In the genomic region with DNA sequence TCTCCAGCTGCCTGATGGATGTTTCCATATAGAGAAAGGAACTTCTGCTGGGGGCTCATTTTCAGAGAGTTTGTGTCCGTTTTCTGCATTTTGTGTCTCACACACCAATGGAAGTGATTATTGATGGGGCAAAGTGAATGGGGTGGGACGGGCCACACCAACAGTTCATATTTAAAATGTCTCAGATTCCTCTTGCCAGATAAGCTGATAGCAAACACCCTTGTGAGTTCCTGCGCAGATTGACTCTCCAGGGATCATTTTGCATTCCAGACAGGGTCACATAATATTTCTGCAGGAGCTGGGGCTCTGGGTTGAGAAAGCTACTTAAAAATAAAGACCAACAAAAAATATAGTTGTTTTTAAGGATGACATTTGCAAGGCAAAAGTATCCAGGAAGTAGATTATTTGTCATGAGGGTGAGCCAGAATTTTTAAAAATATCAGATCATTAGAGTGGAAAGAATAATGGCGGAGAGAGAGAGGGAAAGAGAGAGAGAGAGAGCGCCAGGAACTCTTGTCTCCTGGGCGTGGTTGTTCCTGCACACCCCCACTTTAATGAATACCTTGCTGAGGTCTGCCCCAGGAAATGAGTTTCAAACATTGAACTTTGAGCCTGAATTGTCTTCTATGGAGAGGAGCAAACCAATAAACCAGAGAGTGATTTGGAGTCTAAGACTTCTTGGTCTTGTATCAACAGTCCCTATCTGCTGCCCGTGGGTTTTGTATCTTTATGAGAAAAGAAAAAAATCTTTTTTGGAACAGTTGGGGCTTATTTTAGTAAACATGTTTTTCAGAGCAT, we compare ENCODE assay signal across 12 cellular contexts. TPM values are rescaled to one million over a fixed set of nuclear protein-coding genes. Genes with fewer than 3 reads are reported as not detected.
DNase-seq lines count a peak whose midpoint lies in the region; ATAC-seq, FAIRE-seq and TF ChIP-seq lines count a peak whose summit lies in the region.
"Had no signal": no experiment of that assay in that cellular context is flagged by ENCODE, and none has a peak within 500 bp of the region (broad histone marks: within the 10 kb centered on the region; RNA-seq: fewer than 3 reads in every experiment).

No MANE protein-coding gene starts in this region.

- peak in 1 of 2 donors; percentile 52 for ATAC-seq in naive thymus-derived CD8-positive, alpha-beta T cell
- no peak for ATAC-seq in GM19035 (IDR thresholded peaks at IDR 0.05; ENCODE audit: unreplicated experiment)
- ATAC-seq in HG03457 (IDR thresholded peaks at IDR 0.05; ENCODE audit: unreplicated experiment), result no peak

- intact Hi-C loops in endothelial cell of umbilical vein (cut with micrococcal nuclease), result no loop called here

- POLR2A ChIA-PET in AG04450 (lab: Yijun Ruan, JAX) (no interaction called here), endothelial cell of umbilical vein (lab: Charles Lee) (interaction anchor here (1.0 kb wide), 1 partner anchor 19 kb away, joined by 3 read pairs; no protein-coding TSS in a partner anchor)
- POLR2A ChIA-PET in naive thymus-derived CD8-positive, alpha-beta T cell (lab: Charles Lee), result interaction anchor here (1.7 kb wide), 1 partner anchor 80 kb away, joined by 3 read pairs; no protein-coding TSS in a partner anchor

- no peaks in the 10 kb centered on the region for H3K27me3 Mint-ChIP-seq in naive thymus-derived CD8-positive, alpha-beta T cell

- H3K4me1 ChIP-seq in endothelial cell of umbilical vein (ENCODE audit: control insufficient read depth, extremely low read depth, insufficient read depth, low read length), result peaks cover 5% of the 10 kb centered on the region
- H3K4me1 ChIP-seq: parathyroid adenoma had no signal

- H3K9ac ChIP-seq in endothelial cell of umbilical vein (replicated peaks; ENCODE audit: extremely low read depth, insufficient read depth, low read length), result no peak overlapping the region
- H3K9ac ChIP-seq: parathyroid adenoma had no signal

- no peak overlapping the region for H3K4me2 ChIP-seq in endothelial cell of umbilical vein (ENCODE audit: insufficient read depth, low read length)

- H3K27me3 ChIP-seq in AG04450 (ENCODE audit: control insufficient read depth, insufficient read depth, low read length), result no peaks in the 10 kb centered on the region
- H3K27me3 ChIP-seq in endothelial cell of umbilical vein (ENCODE audit: control insufficient read depth in 2 of 2, insufficient read depth in 2 of 2, low read length in 2 of 2), result no peaks in the 10 kb centered on the region

- TF ChIP-seq CTCF in AG04450 (IDR thresholded peaks at IDR 0.05; ENCODE audit: low read depth, low read length), result no peak
- TF ChIP-seq CTCF in endothelial cell of umbilical vein (IDR thresholded peaks at IDR 0.05; ENCODE audit: extremely low read depth in 1 of 2, insufficient read depth in 1 of 2, low read depth in 1 of 2, low read length in 2 of 2), result no peak

- no peaks in the 10 kb centered on the region for H3K9me1 ChIP-seq in endothelial cell of umbilical vein (replicated peaks; ENCODE audit: control insufficient read depth, extremely low read depth, insufficient read depth, low read length)

- CTCF ChIA-PET in AG04450 (lab: Charles Lee) (no interaction called here), endothelial cell of umbilical vein (lab: Charles Lee) (interaction anchor here (1.3 kb wide), 1 partner anchor 13 kb away, joined by 4 read pairs; no protein-coding TSS in a partner anchor)

- peak; percentile 56 for FAIRE-seq in endothelial cell of umbilical vein (lab: Jason Lieb, UNC)
- FAIRE-seq: colon, RCC 7860 had no signal

- H2AFZ ChIP-seq in endothelial cell of umbilical vein (ENCODE audit: low read depth, low read length), result no peak overlapping the region
- H2AFZ ChIP-seq: parathyroid adenoma had no signal

- dilution Hi-C loops in endothelial cell of umbilical vein (cut with MboI; ENCODE audit: extremely low pct_ligation_motif_present, low sequenced_read_pairs), result no loop called here

- no peaks in the 10 kb centered on the region for H4K20me1 ChIP-seq in endothelial cell of umbilical vein (replicated peaks; ENCODE audit: control insufficient read depth, extremely low read depth, insufficient read depth, low read length)

- H3K9me3 ChIP-seq in AG04450 (ENCODE audit: control insufficient read depth, insufficient read depth, low read length), result no peaks in the 10 kb centered on the region
- H3K9me3 ChIP-seq in endothelial cell of umbilical vein (replicated peaks; ENCODE audit: control insufficient read depth, insufficient read depth, low read length), result no peaks in the 10 kb centered on the region

- H3K4me3 ChIP-seq in AG04450 (ENCODE audit: low read depth, low read length) (no peak overlapping the region), endothelial cell of umbilical vein (replicated peaks in 1 of 3; ENCODE audit: insufficient read depth in 1 of 3, low read depth in 1 of 3, low read length in 3 of 3) (no peak overlapping the region)

- H3K4me3 Mint-ChIP-seq in naive thymus-derived CD8-positive, alpha-beta T cell, result peak overlapping the region in 7 of 10 donors; percentile 5 to 54 (median 23)

- H3K4me1 Mint-ChIP-seq in naive thymus-derived CD8-positive, alpha-beta T cell, result peaks cover 35 to 52% (median 47%) of the 10 kb centered on the region in 4 donors

- peaks cover 0 to 2% (median 0%) of the 10 kb centered on the region in 9 donors for H3K9me3 Mint-ChIP-seq in naive thymus-derived CD8-positive, alpha-beta T cell

- H3K36me3 Mint-ChIP-seq in naive thymus-derived CD8-positive, alpha-beta T cell, result peaks cover 0 to 3% (median 0%) of the 10 kb centered on the region in 3 donors

- DNase-seq in AG04450 (ENCODE audit: low read depth, low spot score) (no peak), NCI-H69 (lab: John Stamatoyannopoulos, UW) (peak; percentile 78), endothelial cell of umbilical vein (ENCODE audit: low read depth, low spot score) (no peak), COLO829 (ENCODE audit: low spot score) (no peak), foreskin melanocyte (no peak)
- DNase-seq in naive thymus-derived CD8-positive, alpha-beta T cell, result no peak
- DNase-seq: NCI-H146 had no signal

- H3K36me3 ChIP-seq in endothelial cell of umbilical vein (ENCODE audit: control insufficient read depth in 2 of 2, extremely low read depth in 1 of 2, insufficient read depth in 2 of 2, low read length in 2 of 2), result peaks cover 0 to 2% of the 10 kb centered on the region in 2 experiments

- H3K79me2 ChIP-seq in endothelial cell of umbilical vein (ENCODE audit: control insufficient read depth, insufficient read depth, low read length), result peaks cover 40% of the 10 kb centered on the region
- H3K79me2 ChIP-seq: parathyroid adenoma had no signal

- BruUV-seq in endothelial cell of umbilical vein (replicated peaks; lab: Mats Ljungman, UMichigan), result no TSS peak

- peak overlapping the region in 5 of 10 donors; percentile 2 to 68 (median 31) for H3K27ac Mint-ChIP-seq in naive thymus-derived CD8-positive, alpha-beta T cell

- TF ChIP-seq POLR2A in endothelial cell of umbilical vein (IDR thresholded peaks at IDR 0.05; ENCODE audit: low read depth, low read length), result no peak

- H3K27ac ChIP-seq in AG04450 (ENCODE audit: low read depth, low read length) (peak overlapping the region; percentile 42), endothelial cell of umbilical vein (ENCODE audit: insufficient read depth, low read depth, low read length) (no peak overlapping the region)
- H3K27ac ChIP-seq: parathyroid adenoma had no signal

TF ChIP-seq in endothelial cell of umbilical vein, 7 proteins besides CTCF, POLR2A, EP300 and RAD21:
- TF ChIP-seq JUN (IDR thresholded peaks at IDR 0.05; ENCODE audit: borderline replicate concordance, insufficient read depth, insufficient read length, low read depth) (no peak), EZH2 (IDR thresholded peaks at IDR 0.05; ENCODE audit: borderline replicate concordance, low read depth, low read length, severe bottlenecking) (no peak), POLR2AphosphoS5 (IDR thresholded peaks at IDR 0.05; ENCODE audit: insufficient read depth, low read depth, low read length) (no peak), FOS (IDR thresholded peaks at IDR 0.05; ENCODE audit: borderline replicate concordance, insufficient read depth, low read length) (no peak), MYC (IDR thresholded peaks at IDR 0.05; ENCODE audit: low read depth, low read length) (no peak), GATA2 (IDR thresholded peaks at IDR 0.05; ENCODE audit: insufficient read depth, insufficient read length, low read depth, low read length) (no peak)
- TF ChIP-seq, protein P1, sequence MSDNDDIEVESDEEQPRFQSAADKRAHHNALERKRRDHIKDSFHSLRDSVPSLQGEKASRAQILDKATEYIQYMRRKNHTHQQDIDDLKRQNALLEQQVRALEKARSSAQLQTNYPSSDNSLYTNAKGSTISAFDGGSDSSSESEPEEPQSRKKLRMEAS (IDR thresholded peaks at IDR 0.05; ENCODE audit: insufficient read depth, insufficient read length), result no peak

RNA-seq across cellular contexts. Expression of a gene that starts 33.3 kb away (rescaled TPM):
- polyA plus RNA-seq in AG04450 (2011; rRNA removed) (171 and 222 TPM in 2 replicates), endothelial cell of umbilical vein (64.7 and 67.6 TPM in 2 replicates)
- 389 and 460 TPM in 2 replicates for polyA minus RNA-seq in AG04450 (2011; rRNA and poly(A)+ RNA removed)
- 200 and 222 TPM in 2 replicates for total RNA-seq in endothelial cell of umbilical vein
- 74.6 and 84.6 TPM in 2 replicates for polyA plus RNA-seq in endothelial cell of umbilical vein (2011; cell fraction: cytosol; rRNA removed)
- polyA plus RNA-seq in endothelial cell of umbilical vein (2011; cell fraction: nucleus; rRNA removed), result 108 and 127 TPM in 2 replicates
- polyA plus RNA-seq in endothelial cell of umbilical vein (2012), result 116 and 178 TPM in 2 replicates
- polyA minus RNA-seq in endothelial cell of umbilical vein, result 248 and 293 TPM in 2 replicates
- polyA minus RNA-seq in endothelial cell of umbilical vein (2011; cell fraction: cytosol; rRNA and poly(A)+ RNA removed), result 2.5 TPM
- polyA minus RNA-seq in endothelial cell of umbilical vein (2011; cell fraction: nucleus; rRNA and poly(A)+ RNA removed), result 222 and 257 TPM in 2 replicates
- total RNA-seq in naive thymus-derived CD8-positive, alpha-beta T cell, result 1 to 10 TPM; 5.0 to 7.0 TPM
- polyA plus RNA-seq in naive thymus-derived CD8-positive, alpha-beta T cell, result 10 to 100 TPM in 1 of 3 donors, 1 to 10 TPM in 2; 2.3 to 12.3 (median 2.8) TPM

Comparison
In these comparisons a context has a peak if more than half of its experiments do, and no peak if none do; other contexts are left out.
1. RNA of a gene that starts 33.3 kb away (polyA plus RNA-seq): 171 to 222 TPM in AG04450 and 64.7 to 178 TPM in endothelial cell of umbilical vein; 2.3 to 12.3 TPM in naive thymus-derived CD8-positive, alpha-beta T cell; every median in the first group is over 4 times any median in the second.